ENCODE assay signal across 9 cellular contexts in genomic region chr18:58321986-58322385, GRCh38.
DNase-seq lines count a peak whose midpoint lies in the region; ATAC-seq and TF ChIP-seq lines count a peak whose summit lies in the region.
"Had no signal": no experiment of that assay in that cellular context is flagged by ENCODE, and none has a peak within 500 bp of the region (broad histone marks: within the 10 kb centered on the region; RNA-seq: fewer than 3 reads in every experiment).

No MANE protein-coding gene starts in this region.

- in situ Hi-C loops in GM13976 (cut with MboI; ENCODE audit: low sequenced_read_pairs, unreplicated experiment), result no loop called here

- H3K27me3 ChIP-seq in A673 (replicated peaks; ENCODE audit: insufficient read depth, low read depth, low read length, poor library complexity), result no peaks in the 10 kb centered on the region

- TF ChIP-seq CTCF in A673 (conservative IDR thresholded peaks at IDR 0.05; ENCODE audit: low read depth, low read length) (peak; percentile 72), GM13976 (IDR thresholded peaks at IDR 0.05; ENCODE audit: borderline replicate concordance, control extremely low read depth, extremely low read depth, insufficient read depth, missing control alignments) (peak; percentile 27), fibroblast of mammary gland (conservative IDR thresholded peaks at IDR 0.05; ENCODE audit: control insufficient read depth, insufficient read depth, low read depth, low read length) (peak; percentile 58)

- DNase-seq in A673 (ENCODE audit: low spot score) (peak; percentile 84), GM13976 (ENCODE audit: low spot score) (peak; percentile 80), HPDE6-E6E7 (ENCODE audit: extremely low spot score) (peak; percentile 70), NOMO-1 treated with dmso at 0.1 percent for 144 hours (lab: John Stamatoyannopoulos, UW; ENCODE audit: unreplicated experiment) (peak; percentile 87), fibroblast of mammary gland (ENCODE audit: low read depth) (peak; percentile 89), non-pigmented ciliary epithelial cell (ENCODE audit: low read depth) (peak; percentile 19), GOT3 (lab: John Stamatoyannopoulos, UW) (no peak)
- peak; percentile 38 for DNase-seq in activated T-cell treated with anti-CD3 and anti-CD28 coated beads, Interleukin-2, amount 50 U/mL, for 4 hours
- DNase-seq: naive B cell had no signal

- H3K36me3 Mint-ChIP-seq in activated T-cell treated with anti-CD3 and anti-CD28 coated beads, Interleukin-2, amount 50 U/mL, for 4 hours (ENCODE audit: insufficient read depth), result no peaks in the 10 kb centered on the region

- ATAC-seq in activated T-cell treated with anti-CD3 and anti-CD28 coated beads, Interleukin-2, amount 50 U/mL, for 4 hours, result peak; percentile 88 to 90

- no peaks in the 10 kb centered on the region for H3K9me3 Mint-ChIP-seq in activated T-cell treated with anti-CD3 and anti-CD28 coated beads, Interleukin-2, amount 50 U/mL, for 4 hours
- H3K9me3 Mint-ChIP-seq: naive B cell had no signal

- intact Hi-C loops in A673 (cut with micrococcal nuclease; ENCODE audit: unreplicated experiment), result loop anchor here (5.0 to 10.0 kb wide), 2 partner anchors 130 to 277 kb away; partner anchors contain the start of gene NEDD4L

- H3K4me3 Mint-ChIP-seq in activated T-cell treated with anti-CD3 and anti-CD28 coated beads, Interleukin-2, amount 50 U/mL, for 4 hours, result no peak overlapping the region
- H3K4me3 Mint-ChIP-seq: naive B cell had no signal

- no peaks in the 10 kb centered on the region for H3K27me3 Mint-ChIP-seq in activated T-cell treated with anti-CD3 and anti-CD28 coated beads, Interleukin-2, amount 50 U/mL, for 4 hours (ENCODE audit: low read depth)

- peaks cover 20% of the 10 kb centered on the region for H3K4me1 Mint-ChIP-seq in activated T-cell treated with anti-CD3 and anti-CD28 coated beads, Interleukin-2, amount 50 U/mL, for 4 hours (ENCODE audit: low read depth)

- H3K36me3 ChIP-seq in A673 (ENCODE audit: insufficient read depth, low read length, poor library complexity, severe bottlenecking), result no peaks in the 10 kb centered on the region

- CTCF ChIA-PET in A673 (lab: Charles Lee), result interaction anchor here (0.5 to 1.1 kb wide), 7 partner anchors 17 to 440 kb away, joined by 3 to 5 read pairs (median 3); no protein-coding TSS in a partner anchor

- POLR2A ChIA-PET in A673 (lab: Charles Lee; ENCODE audit: low non-redundant PET), result no interaction called here

- H3K4me3 ChIP-seq in A673 (ENCODE audit: low read depth, low read length, poor library complexity, severe bottlenecking) (no peak overlapping the region), fibroblast of mammary gland (ENCODE audit: control insufficient read depth, low read depth, low read length) (no peak overlapping the region)

- no peaks in the 10 kb centered on the region for H3K9me3 ChIP-seq in A673 (ENCODE audit: low read depth, low read length, poor library complexity, severe bottlenecking)

- H3K4me1 ChIP-seq in A673 (ENCODE audit: insufficient read depth, low read length, poor library complexity, severe bottlenecking), result peaks cover 18% of the 10 kb centered on the region

- H3K27ac ChIP-seq in A673 (ENCODE audit: low read depth, low read length, poor library complexity, severe bottlenecking), result no peak overlapping the region

- no TSS peak for BruUV-seq in A673 (replicated peaks; lab: Mats Ljungman, UMichigan)
